ENCODE assay signal across 8 cellular contexts in the genomic region with DNA sequence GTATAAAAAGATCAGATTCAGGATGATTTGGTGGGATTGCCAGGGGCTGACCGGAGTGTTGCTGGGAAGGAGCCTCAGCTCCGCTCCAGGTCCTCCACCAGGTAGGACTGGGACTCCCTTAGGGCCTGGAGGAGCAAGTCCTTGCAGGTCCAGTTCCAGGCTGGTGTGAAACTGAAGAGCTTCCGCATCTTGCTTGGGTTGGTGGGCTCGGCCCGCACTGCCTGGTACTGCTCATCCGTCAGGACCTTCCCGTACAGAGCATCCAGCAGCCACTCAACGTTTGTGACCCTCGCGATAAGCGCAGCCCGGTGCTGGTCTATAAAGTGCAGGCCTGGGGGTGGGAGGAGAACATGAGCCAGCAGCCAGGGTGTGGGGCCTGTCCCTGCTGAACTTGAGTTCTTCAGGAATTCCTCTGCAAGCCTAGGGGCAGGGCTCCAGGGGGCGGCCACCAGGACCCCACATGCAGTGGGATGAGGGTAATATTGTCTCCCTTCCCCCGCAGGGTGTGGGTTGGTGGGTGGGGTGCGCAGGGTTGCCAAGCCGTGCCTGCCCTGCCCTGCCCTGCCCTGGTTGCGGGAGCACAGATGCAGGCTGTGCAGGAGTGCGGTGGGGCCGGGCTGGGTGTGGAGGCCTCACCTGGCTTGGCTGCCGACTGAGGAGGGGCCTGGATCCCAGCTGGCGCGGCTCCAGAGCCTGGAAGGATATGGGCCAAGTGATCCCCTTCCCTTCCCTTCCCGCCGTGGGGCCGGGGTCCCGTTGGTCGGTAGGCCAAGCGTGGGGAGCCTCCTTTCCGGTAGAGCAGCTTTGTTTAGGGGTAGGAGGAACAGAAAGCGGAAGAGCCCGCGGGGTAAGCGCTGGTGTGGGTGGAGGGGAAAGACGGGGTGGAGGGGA. TPM values are rescaled to one million over a fixed set of nuclear protein-coding genes. Genes with fewer than 3 reads are reported as not detected.
DNase-seq lines count a peak whose midpoint lies in the region; ATAC-seq, FAIRE-seq and TF ChIP-seq lines count a peak whose summit lies in the region.

No MANE protein-coding gene starts in this region.

- peak overlapping the region; percentile 99 for H3K18ac ChIP-seq in H1 (ENCODE audit: extremely low read depth, low read length)

- H3K56ac ChIP-seq in H1 (replicated peaks; ENCODE audit: insufficient read length, low read depth, low read length), result peak overlapping the region; percentile 38

- H2AFZ ChIP-seq in H1 (ENCODE audit: low read length), result no peak overlapping the region

- peak overlapping the region in 3 of 4 experiments; percentile 47 to 78 (median 71); a peak in 5 of 7 replicates for H3K9ac ChIP-seq in H1 (replicated peaks in 1 of 4; ENCODE audit: extremely low read depth in 1 of 4, low read depth in 3 of 4, low read length in 3 of 4)

- FAIRE-seq in A549 (lab: Jason Lieb, UNC) (no peak), GM18507 (lab: Jason Lieb, UNC) (peak; percentile 64), H1 (lab: Jason Lieb, UNC) (no peak)

- no peak overlapping the region; the same call in 1 of the 2 replicates for H2BK15ac ChIP-seq in H1 (ENCODE audit: low read length)

- H3K27me3 ChIP-seq in H1 (replicated peaks in 1 of 4; ENCODE audit: control insufficient read depth in 3 of 4, extremely low read depth in 1 of 4, insufficient read depth in 3 of 4, low read length in 3 of 4) (peaks cover 0 to 6% (median 3%) of the 10 kb centered on the region in 4 experiments; a peak in 3 of 7 replicates), upper lobe of right lung (no peaks in the 10 kb centered on the region)

- DNase-seq in A549 (ENCODE audit: low read depth in 1 of 2, low spot score in 1 of 2) (no peak), GM18507 (ENCODE audit: extremely low spot score, insufficient read length, low read depth) (no peak), T-helper 9 cell (peak; percentile 30), H1 (ENCODE audit: low read depth in 1 of 2, low spot score in 2 of 2) (peak in 1 of 2 experiments; percentile 81), midbrain (lab: John Stamatoyannopoulos, UW) (peak; percentile 4), upper lobe of right lung (peak; percentile 66), cortex of kidney (lab: John Stamatoyannopoulos, UW) (no peak)

- peaks cover 30% of the 10 kb centered on the region for H3K4me1 ChIP-seq in A549
- H3K4me1 ChIP-seq in H1 (replicated peaks in 1 of 4; ENCODE audit: control insufficient read depth in 3 of 4, insufficient read depth in 4 of 4, low read length in 3 of 4), result peaks cover 0 to 7% (median 4%) of the 10 kb centered on the region in 4 experiments; a peak in 5 of 7 replicates
- H3K4me1 ChIP-seq in upper lobe of right lung, result peaks cover 11% of the 10 kb centered on the region

- H3K4me2 ChIP-seq in A549 (peak overlapping the region; percentile 79), H1 (ENCODE audit: insufficient read depth in 1 of 2, low read depth in 2 of 2, low read length in 2 of 2) (peak overlapping the region; percentile 90 to 98)

- TF ChIP-seq POLR2A in A549 (IDR thresholded peaks at IDR 0.05; ENCODE audit: low read length) (no peak), H1 (IDR thresholded peaks at IDR 0.05; ENCODE audit: control extremely low read depth in 1 of 2, low read depth in 2 of 2, low read length in 2 of 2) (peak; percentile 54 to 68)

- H2BK120ac ChIP-seq in H1 (replicated peaks; ENCODE audit: low read depth, low read length), result no peak overlapping the region

- peaks cover 6% of the 10 kb centered on the region for H3K79me1 ChIP-seq in H1 (ENCODE audit: low read depth, low read length)

- TF ChIP-seq CTCF in A549 (IDR thresholded peaks at IDR 0.05) (no peak), H1 (IDR thresholded peaks at IDR 0.05; ENCODE audit: control extremely low read depth in 1 of 3, insufficient read depth in 1 of 3, low read depth in 1 of 3, low read length in 3 of 3) (no peak), upper lobe of right lung (IDR thresholded peaks at IDR 0.05) (no peak)

- CTCF ChIA-PET in A549 (lab: Yijun Ruan, JAX), result interaction anchor here (0.6 to 2.0 kb wide), 13 partner anchors 12 to 667 kb away, joined by 3 to 8 read pairs (median 4); a partner anchor contains a TSS
- CTCF ChIA-PET in H1 (lab: Charles Lee; ENCODE audit: partially characterized antibody), result interaction anchor here (0.8 to 4.1 kb wide), 14 partner anchors 12 to 667 kb away, joined by 3 to 10 read pairs (median 4); a partner anchor contains a TSS

- no peak overlapping the region for H3K23ac ChIP-seq in H1 (ENCODE audit: insufficient read length)

- no peaks in the 10 kb centered on the region for H3K79me2 ChIP-seq in H1 (ENCODE audit: control insufficient read depth in 1 of 2, insufficient read depth in 2 of 2, low read length in 2 of 2)

- TF ChIP-seq RAD21 in A549 (conservative IDR thresholded peaks at IDR 0.05 in 1 of 2, IDR thresholded peaks at IDR 0.05 in 1 of 2) (no peak), H1 (IDR thresholded peaks at IDR 0.05 in 1 of 2, conservative IDR thresholded peaks at IDR 0.05 in 1 of 2; ENCODE audit: low read depth in 2 of 2, low read length in 2 of 2) (no peak; a peak in 2 of 4 replicates)

- peak overlapping the region; percentile 86 for H3K4ac ChIP-seq in H1 (replicated peaks; ENCODE audit: insufficient read length, low read depth, low read length)

- peak overlapping the region; percentile 92 for H4K91ac ChIP-seq in H1 (replicated peaks; ENCODE audit: insufficient read length, low read length)

- intact Hi-C loops in upper lobe of right lung (cut with DNase I), result loop anchor here (10.0 kb wide), 1 partner anchor 53 kb away; a partner anchor contains a TSS

- TF ChIP-seq EP300 in A549 (IDR thresholded peaks at IDR 0.05) (no peak), H1 (IDR thresholded peaks at IDR 0.05; ENCODE audit: borderline replicate concordance in 1 of 2, low read depth in 2 of 2, low read length in 2 of 2) (no peak)

- H2BK12ac ChIP-seq in H1 (ENCODE audit: low read depth, low read length), result peak overlapping the region; percentile 68; the same call in 1 of the 2 replicates

- POLR2A ChIA-PET in A549 (lab: Yijun Ruan, JAX) (interaction anchor here (0.7 to 2.8 kb wide), 3 partner anchors 12 to 65 kb away, joined by 5 to 20 read pairs (median 5); a partner anchor contains a TSS), H1 (lab: Charles Lee; ENCODE audit: partially characterized antibody) (interaction anchor here (0.6 to 24.0 kb wide), 41 partner anchors 4 to 252 kb away, joined by 3 to 430 read pairs (median 4); a partner anchor contains a TSS)

- H3K36me3 ChIP-seq in H1 (ENCODE audit: control insufficient read depth in 2 of 4, insufficient read depth in 4 of 4, low read length in 3 of 4) (peaks cover 0 to 1% (median 0%) of the 10 kb centered on the region in 4 experiments; a peak in 1 of 8 replicates), upper lobe of right lung (peaks cover 10% of the 10 kb centered on the region)

- no peak overlapping the region for H3K14ac ChIP-seq in H1 (ENCODE audit: insufficient read length)

- H3K23me2 ChIP-seq in H1 (ENCODE audit: low read depth, low read length), result peaks cover 15% of the 10 kb centered on the region; the same call in 1 of the 2 replicates

- peaks cover 3 to 7% of the 10 kb centered on the region in 2 experiments for H4K20me1 ChIP-seq in H1 (replicated peaks in 1 of 2; ENCODE audit: control insufficient read depth in 1 of 2, insufficient read depth in 2 of 2, low read length in 2 of 2)

- H3K4me3 ChIP-seq in A549 (peak overlapping the region; percentile 55), H1 (ENCODE audit: extremely low read depth in 1 of 4, insufficient read depth in 2 of 4, low read depth in 3 of 4, low read length in 4 of 4) (peak overlapping the region; percentile 61 to 74 (median 72)), upper lobe of right lung (peak overlapping the region; percentile 88)

- H3K9me3 ChIP-seq in A549, result no peaks in the 10 kb centered on the region
- no peaks in the 10 kb centered on the region for H3K9me3 ChIP-seq in H1 (ENCODE audit: insufficient read depth in 2 of 2, low read depth in 1 of 2, low read length in 1 of 2)
- H3K9me3 ChIP-seq in upper lobe of right lung, result no peaks in the 10 kb centered on the region

- H2BK5ac ChIP-seq in H1 (ENCODE audit: low read depth, low read length), result peak overlapping the region; percentile 58

- peak; percentile 48 to 64 for ATAC-seq in A549
- peak; percentile 63 for ATAC-seq in HG03159 (IDR thresholded peaks at IDR 0.05; ENCODE audit: unreplicated experiment)
- peak; percentile 84 for ATAC-seq in upper lobe of right lung

- peak overlapping the region; percentile 69 to 81 for H3K27ac ChIP-seq in A549
- no peak overlapping the region for H3K27ac ChIP-seq in H1 (ENCODE audit: low read depth, low read length)
- H3K27ac ChIP-seq in upper lobe of right lung, result peak overlapping the region; percentile 68

- peak overlapping the region; percentile 18 for H4K5ac ChIP-seq in H1 (ENCODE audit: insufficient read length, low read depth, low read length)

- 16% methylated on average over 17 of the region's 34 CpGs for WGBS in A549 (ENCODE audit: missing lambda C conversion rate)
- 31% methylated on average over 29 of the region's 34 CpGs; no CpG with 5 or more reads in 1 of the 2 experiments for WGBS in H1 (ENCODE audit: extremely low coverage in 1 of 2, insufficient coverage in 1 of 2, insufficient read length in 1 of 2, insufficient replicate concordance in 2 of 2, low coverage in 1 of 2, low lambda C conversion rate in 2 of 2, missing lambda C conversion rate in 1 of 2), 2 experiments

- 0 out of 2 replicates have a peak overlapping the region, but pooled peaks have one; percentile 53 for H2AK5ac ChIP-seq in H1 (ENCODE audit: low read depth, low read length)

- peak overlapping the region; percentile 91 for H4K8ac ChIP-seq in H1 (ENCODE audit: extremely low read depth, insufficient read depth, low read length)

- H2BK20ac ChIP-seq in H1 (ENCODE audit: low read length), result no peak overlapping the region

RNA-seq across cellular contexts. Expression of a gene that starts 0.8 kb away (rescaled TPM):
- polyA plus RNA-seq in A549 (2011; rRNA removed) (16.1 and 20.0 TPM in 2 replicates), A549 (2017; fragmentation: RNase III; extraction: RNeasy Plus Mini Kit Qiagen cat#74134 plus additional on column Dnase treatment) (26.4 to 32.2 TPM (median 30.1 TPM) in 3 replicates), H1 (2011; rRNA removed) (77.9 and 87.0 TPM in 2 replicates)
- polyA plus RNA-seq in A549 (2012; cell fraction: cytosol; rRNA removed), result 55.4 and 66.6 TPM in 2 replicates
- 46.0 and 74.9 TPM in 2 replicates for polyA plus RNA-seq in A549 (2012; cell fraction: nucleus; rRNA removed)
- polyA minus RNA-seq in A549 (2011; rRNA and poly(A)+ RNA removed), result 12.4 and 15.4 TPM in 2 replicates
- total RNA-seq in H1 (2021; fragmentation: NEBNext Ultra II Directional; extraction: Animal tissue kit (Norgen Biotek cat#: 25700)), result 29.9 and 32.2 TPM in 2 replicates
- polyA plus RNA-seq in H1 (2011; cell fraction: cytosol; rRNA removed), result 73.9 TPM
- 54.1 TPM for polyA plus RNA-seq in H1 (2011; cell fraction: nucleus; rRNA removed)
- polyA plus RNA-seq in H1 (2012, experiment 1 of 2), result 36.7 to 66.7 TPM (median 58.8 TPM) in 4 replicates
- polyA plus RNA-seq in H1 (2012, experiment 2 of 2), result 41.9 TPM
- 29.1 TPM for polyA plus RNA-seq in H1 (2013, experiment 1 of 2)
- polyA plus RNA-seq in H1 (2013, experiment 2 of 2), result 29.0 TPM
- 9.6 and 13.2 TPM in 2 replicates for polyA minus RNA-seq in H1 (2011; rRNA and poly(A)+ RNA removed)
- polyA minus RNA-seq in H1 (2011; cell fraction: cytosol; rRNA and poly(A)+ RNA removed), result 17.5 TPM
- 11.4 TPM for polyA minus RNA-seq in H1 (2011; cell fraction: nucleus; rRNA and poly(A)+ RNA removed)
- total RNA-seq in upper lobe of right lung, result 49.5 TPM

RNA-seq across cellular contexts. Expression of a gene that starts 12.2 kb away (rescaled TPM):
- not detected in 2 replicates for polyA plus RNA-seq in A549 (2011; rRNA removed)
- not detected in 2 replicates for polyA plus RNA-seq in A549 (2012; cell fraction: cytosol; rRNA removed)
- polyA plus RNA-seq in A549 (2012; cell fraction: nucleus; rRNA removed), result not detected in 2 replicates
- 0.04 TPM in 1 of 3 replicates, not detected in the others for polyA plus RNA-seq in A549 (2017; fragmentation: RNase III; extraction: RNeasy Plus Mini Kit Qiagen cat#74134 plus additional on column Dnase treatment)
- polyA minus RNA-seq in A549 (2011; rRNA and poly(A)+ RNA removed), result not detected in 2 replicates
- 1.3 and 2.1 TPM in 2 replicates for total RNA-seq in H1 (2021; fragmentation: NEBNext Ultra II Directional; extraction: Animal tissue kit (Norgen Biotek cat#: 25700))
- polyA plus RNA-seq in H1 (2011; rRNA removed), result 0.57 and 0.97 TPM in 2 replicates
- polyA plus RNA-seq in H1 (2011; cell fraction: cytosol; rRNA removed), result 0.58 TPM
- polyA plus RNA-seq in H1 (2011; cell fraction: nucleus; rRNA removed), result 1.3 TPM
- polyA plus RNA-seq in H1 (2012, experiment 1 of 2), result 0.84 to 1.6 TPM (median 1.1 TPM) in 4 replicates
- polyA plus RNA-seq in H1 (2012, experiment 2 of 2), result 0.38 TPM
- 0.28 TPM for polyA plus RNA-seq in H1 (2013, experiment 1 of 2)
- 0.26 TPM for polyA plus RNA-seq in H1 (2013, experiment 2 of 2)
- 0.57 and 0.93 TPM in 2 replicates for polyA minus RNA-seq in H1 (2011; rRNA and poly(A)+ RNA removed)
- polyA minus RNA-seq in H1 (2011; cell fraction: cytosol; rRNA and poly(A)+ RNA removed), result 2.1 TPM
- polyA minus RNA-seq in H1 (2011; cell fraction: nucleus; rRNA and poly(A)+ RNA removed), result 0.50 TPM
- total RNA-seq in upper lobe of right lung, result 0.17 TPM

RNA-seq across cellular contexts. Expression of a gene that starts 15.2 kb away (rescaled TPM):
- polyA plus RNA-seq in A549 (2011; rRNA removed), result not detected in 2 replicates
- not detected in 2 replicates for polyA plus RNA-seq in A549 (2012; cell fraction: cytosol; rRNA removed)
- not detected in 2 replicates for polyA plus RNA-seq in A549 (2012; cell fraction: nucleus; rRNA removed)
- not detected in 3 replicates for polyA plus RNA-seq in A549 (2017; fragmentation: RNase III; extraction: RNeasy Plus Mini Kit Qiagen cat#74134 plus additional on column Dnase treatment)
- polyA minus RNA-seq in A549 (2011; rRNA and poly(A)+ RNA removed), result not detected in 2 replicates
- 3.0 and 3.5 TPM in 2 replicates for total RNA-seq in H1 (2021; fragmentation: NEBNext Ultra II Directional; extraction: Animal tissue kit (Norgen Biotek cat#: 25700))
- 5.9 and 11.1 TPM in 2 replicates for polyA plus RNA-seq in H1 (2011; rRNA removed)
- polyA plus RNA-seq in H1 (2011; cell fraction: cytosol; rRNA removed), result 6.0 TPM
- 3.6 TPM for polyA plus RNA-seq in H1 (2011; cell fraction: nucleus; rRNA removed)
- polyA plus RNA-seq in H1 (2012, experiment 1 of 2), result 2.5 to 6.9 TPM (median 3.8 TPM) in 4 replicates
- polyA plus RNA-seq in H1 (2012, experiment 2 of 2), result 13.3 TPM
- polyA plus RNA-seq in H1 (2013, experiment 1 of 2), result 2.0 TPM
- polyA plus RNA-seq in H1 (2013, experiment 2 of 2), result 1.6 TPM
- 0.56 TPM in 1 of 2 replicates, not detected in the other for polyA minus RNA-seq in H1 (2011; rRNA and poly(A)+ RNA removed)
- polyA minus RNA-seq in H1 (2011; cell fraction: cytosol; rRNA and poly(A)+ RNA removed), result not detected
- polyA minus RNA-seq in H1 (2011; cell fraction: nucleus; rRNA and poly(A)+ RNA removed), result not detected
- total RNA-seq in upper lobe of right lung, result not detected

RNA-seq across cellular contexts. Expression of a gene that starts 21.8 kb away (rescaled TPM):
- polyA plus RNA-seq in A549 (2011; rRNA removed) (168 and 224 TPM in 2 replicates), A549 (2017; fragmentation: RNase III; extraction: RNeasy Plus Mini Kit Qiagen cat#74134 plus additional on column Dnase treatment) (740 to 780 TPM (median 745 TPM) in 3 replicates), H1 (2011; rRNA removed) (484 and 491 TPM in 2 replicates)
- 382 and 384 TPM in 2 replicates for polyA plus RNA-seq in A549 (2012; cell fraction: cytosol; rRNA removed)
- polyA plus RNA-seq in A549 (2012; cell fraction: nucleus; rRNA removed), result 432 and 577 TPM in 2 replicates
- polyA minus RNA-seq in A549 (2011; rRNA and poly(A)+ RNA removed), result 161 and 177 TPM in 2 replicates
- 685 and 686 TPM in 2 replicates for total RNA-seq in H1 (2021; fragmentation: NEBNext Ultra II Directional; extraction: Animal tissue kit (Norgen Biotek cat#: 25700))
- 464 TPM for polyA plus RNA-seq in H1 (2011; cell fraction: cytosol; rRNA removed)
- polyA plus RNA-seq in H1 (2011; cell fraction: nucleus; rRNA removed), result 680 TPM
- polyA plus RNA-seq in H1 (2012, experiment 1 of 2), result 1,043 to 1,228 TPM (median 1,129 TPM) in 4 replicates
- 352 TPM for polyA plus RNA-seq in H1 (2012, experiment 2 of 2)
- polyA plus RNA-seq in H1 (2013, experiment 1 of 2), result 689 TPM
- 688 TPM for polyA plus RNA-seq in H1 (2013, experiment 2 of 2)
- 207 and 224 TPM in 2 replicates for polyA minus RNA-seq in H1 (2011; rRNA and poly(A)+ RNA removed)
- polyA minus RNA-seq in H1 (2011; cell fraction: cytosol; rRNA and poly(A)+ RNA removed), result 462 TPM
- polyA minus RNA-seq in H1 (2011; cell fraction: nucleus; rRNA and poly(A)+ RNA removed), result 413 TPM
- 175 TPM for total RNA-seq in upper lobe of right lung

RNA-seq across cellular contexts. Expression of a gene that starts 51.9 kb away (rescaled TPM):
- polyA plus RNA-seq in A549 (2011; rRNA removed), result 0.41 TPM in 1 of 2 replicates, not detected in the other
- 0.32 and 0.88 TPM in 2 replicates for polyA plus RNA-seq in A549 (2012; cell fraction: cytosol; rRNA removed)
- 0.53 and 1.2 TPM in 2 replicates for polyA plus RNA-seq in A549 (2012; cell fraction: nucleus; rRNA removed)
- 0.55 to 0.75 TPM (median 0.55 TPM) in 3 replicates for polyA plus RNA-seq in A549 (2017; fragmentation: RNase III; extraction: RNeasy Plus Mini Kit Qiagen cat#74134 plus additional on column Dnase treatment)
- polyA minus RNA-seq in A549 (2011; rRNA and poly(A)+ RNA removed), result 0.73 TPM in 1 of 2 replicates, not detected in the other
- 1.3 TPM in 2 replicates for total RNA-seq in H1 (2021; fragmentation: NEBNext Ultra II Directional; extraction: Animal tissue kit (Norgen Biotek cat#: 25700))
- polyA plus RNA-seq in H1 (2011; rRNA removed), result 1.9 and 3.1 TPM in 2 replicates
- 2.3 TPM for polyA plus RNA-seq in H1 (2011; cell fraction: cytosol; rRNA removed)
- polyA plus RNA-seq in H1 (2011; cell fraction: nucleus; rRNA removed), result 3.5 TPM
- polyA plus RNA-seq in H1 (2012, experiment 1 of 2), result 0.76 to 1.4 TPM (median 1.1 TPM) in 4 replicates
- 0.33 TPM for polyA plus RNA-seq in H1 (2012, experiment 2 of 2)
- 0.87 TPM for polyA plus RNA-seq in H1 (2013, experiment 1 of 2)
- polyA plus RNA-seq in H1 (2013, experiment 2 of 2), result 0.68 TPM
- 0.41 TPM in 1 of 2 replicates, not detected in the other for polyA minus RNA-seq in H1 (2011; rRNA and poly(A)+ RNA removed)
- polyA minus RNA-seq in H1 (2011; cell fraction: cytosol; rRNA and poly(A)+ RNA removed), result not detected
- polyA minus RNA-seq in H1 (2011; cell fraction: nucleus; rRNA and poly(A)+ RNA removed), result 1.7 TPM
- 3.5 TPM for total RNA-seq in upper lobe of right lung

Comparison
In these comparisons a context has a peak if more than half of its experiments do, and no peak if none do; other contexts are left out.
1. DNase-seq: peak in T-helper 9 cell (single experiment), midbrain (single experiment) and upper lobe of right lung (single experiment); none in A549 (0 of 2), GM18507 (single experiment) and cortex of kidney (single experiment).
2. Peak in every context shown above with its lines, with median percentiles within 50 percentile points of each other: ATAC-seq and H3K4me3 ChIP-seq.